Comparison of ENCODE assay signal across 8 cellular contexts in the genomic region with DNA sequence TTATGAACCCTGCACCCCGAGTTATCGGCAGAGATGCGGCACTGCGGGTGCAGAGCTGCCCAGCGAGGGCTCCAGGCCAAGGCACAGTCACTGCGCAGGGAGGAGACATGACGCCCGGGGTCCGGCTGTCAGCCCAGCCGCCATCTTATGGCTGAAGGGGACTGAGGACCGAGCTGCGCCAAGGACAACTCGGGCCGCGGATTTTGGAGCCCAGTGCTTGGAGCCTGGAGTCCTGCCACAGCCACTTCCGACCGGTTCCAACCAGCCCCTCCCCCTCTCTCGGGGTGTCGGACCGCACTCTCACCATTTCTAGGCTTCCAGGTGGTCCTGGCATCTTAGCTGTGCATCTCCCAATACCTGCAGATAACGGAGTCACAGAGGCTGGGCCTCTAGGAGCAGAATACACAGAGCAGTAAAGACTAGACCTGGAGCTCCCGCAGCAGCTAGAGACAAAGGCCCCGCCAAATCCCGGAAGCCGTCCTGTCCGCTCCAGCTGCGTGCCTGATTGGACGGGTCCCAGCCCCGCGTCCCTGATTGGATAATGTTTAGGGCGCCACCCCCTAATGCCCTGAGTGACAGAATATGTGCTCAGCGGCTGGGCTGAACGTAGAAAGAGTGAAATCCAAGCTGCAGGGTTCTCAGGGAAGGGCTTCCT. TPM values are rescaled to one million over a fixed set of nuclear protein-coding genes. Genes with fewer than 3 reads are reported as not detected.
DNase-seq lines count a peak whose midpoint lies in the region; ATAC-seq, FAIRE-seq and TF ChIP-seq lines count a peak whose summit lies in the region.

A gene (minus strand): TSS at position 451 of the 655 bp plus-strand sequence. CDS start 117 bp downstream, at position 334.

- H3K27ac ChIP-seq in angular gyrus (ENCODE audit: low read depth, low read length) (peak within 1 kb of the TSS; percentile 83), right atrium auricular region (peak within 1 kb of the TSS; percentile 88 to 93), vagina (peak within 1 kb of the TSS; percentile 86)

- H3K36me3 ChIP-seq in right atrium auricular region, result no peaks in the 10 kb centered on the region
- H3K36me3 ChIP-seq in vagina, result no peaks in the 10 kb centered on the region

- no peaks in the 10 kb centered on the region for H3K27me3 ChIP-seq in right atrium auricular region
- no peaks in the 10 kb centered on the region for H3K27me3 ChIP-seq in vagina

- H3K36me3 Mint-ChIP-seq in T-helper 1 cell treated with Interleukin-12 subunit alpha and Interleukin-12 subunit beta and Interleukin-4 antibody, amounts not matched to agents 30 μg/mL and 1 μg/mL, for 36 hours (ENCODE audit: low read depth), result peaks cover 28% of the 10 kb centered on the region

- H3K4me3 ChIP-seq in right atrium auricular region (peak within 1 kb of the TSS; percentile 67 to 79), vagina (peak within 1 kb of the TSS; percentile 77 to 80)

- peak; percentile 83 for FAIRE-seq in GM12892 (lab: Jason Lieb, UNC)

- peaks cover 12% of the 10 kb centered on the region for H3K4me1 Mint-ChIP-seq in T-helper 1 cell treated with Interleukin-12 subunit alpha and Interleukin-12 subunit beta and Interleukin-4 antibody, amounts not matched to agents 30 μg/mL and 1 μg/mL, for 36 hours (ENCODE audit: low read depth)

- H3K9me3 Mint-ChIP-seq in T-helper 1 cell treated with Interleukin-12 subunit alpha and Interleukin-12 subunit beta and Interleukin-4 antibody, amounts not matched to agents 30 μg/mL and 1 μg/mL, for 36 hours, result peaks cover 34% of the 10 kb centered on the region

- H3K27ac Mint-ChIP-seq in T-helper 1 cell treated with Interleukin-12 subunit alpha and Interleukin-12 subunit beta and Interleukin-4 antibody, amounts not matched to agents 30 μg/mL and 1 μg/mL, for 36 hours, result peak within 1 kb of the TSS; percentile 98

- no peaks in the 10 kb centered on the region for H3K27me3 Mint-ChIP-seq in T-helper 1 cell treated with Interleukin-12 subunit alpha and Interleukin-12 subunit beta and Interleukin-4 antibody, amounts not matched to agents 30 μg/mL and 1 μg/mL, for 36 hours (ENCODE audit: low read depth)

- DNase-seq in GM12892 (ENCODE audit: insufficient read length) (peak; percentile 69), NCI-H1417 treated with DMSO at 0.1 percent for 48 hours (lab: John Stamatoyannopoulos, UW) (peak; percentile 90), right atrium auricular region (ENCODE audit: low spot score) (peak; percentile 99), putamen (ENCODE audit: low spot score) (peak; percentile 97), vagina (ENCODE audit: extremely low spot score in 2 of 2) (peak in 1 of 2 donors; percentile 99)

- peak; percentile 100 for ATAC-seq in HG02763 (IDR thresholded peaks at IDR 0.05; ENCODE audit: unreplicated experiment)

- peak within 1 kb of the TSS; percentile 100 for H3K4me3 Mint-ChIP-seq in T-helper 1 cell treated with Interleukin-12 subunit alpha and Interleukin-12 subunit beta and Interleukin-4 antibody, amounts not matched to agents 30 μg/mL and 1 μg/mL, for 36 hours

- no peaks in the 10 kb centered on the region for H3K9me3 ChIP-seq in right atrium auricular region
- H3K9me3 ChIP-seq in vagina, result no peaks in the 10 kb centered on the region

- TF ChIP-seq POLR2A in GM12892 (IDR thresholded peaks at IDR 0.05; ENCODE audit: low read depth, low read length) (peak; percentile 83), vagina (IDR thresholded peaks at IDR 0.05) (peak in 1 of 2 donors; percentile 61)

- TF ChIP-seq CTCF in right atrium auricular region (IDR thresholded peaks at IDR 0.05), result no peak
- no peak for TF ChIP-seq CTCF in vagina (IDR thresholded peaks at IDR 0.05)

- H3K4me1 ChIP-seq in right atrium auricular region (peaks cover 0 to 37% of the 10 kb centered on the region in 2 donors), vagina (peaks cover 46% of the 10 kb centered on the region)

- intact Hi-C loops in vagina (cut with DNase I), result no loop called here

RNA-seq across cellular contexts. Expression of the gene that starts here (rescaled TPM):
- polyA plus RNA-seq in GM12892 (2012; ENCODE audit: missing spikeins), result 9.8 TPM
- total RNA-seq in right atrium auricular region (10 to 100 TPM in 1 of 2 donors, 1 to 10 TPM in 1; 9.6 to 21.5 TPM), vagina (22.1 TPM)
